Comparison of ENCODE assay signal across 8 cellular contexts in genomic region chr1:212286437-212287131, GRCh38. TPM values are rescaled to one million over a fixed set of nuclear protein-coding genes. Genes with fewer than 3 reads are reported as not detected.
A peak's percentile ranks its signal among the peaks of the same experiment; 100 is the strongest.
DNase-seq lines count a peak whose midpoint lies in the region; ATAC-seq, FAIRE-seq and TF ChIP-seq lines count a peak whose summit lies in the region.

No MANE protein-coding gene starts in this region.

- peak overlapping the region; percentile 89 for H4K5ac ChIP-seq in H1 (ENCODE audit: insufficient read length, low read depth, low read length)

- H3K18ac ChIP-seq in H1 (ENCODE audit: extremely low read depth, low read length) = peak overlapping the region; percentile 56

- TF ChIP-seq EP300 in H1 (IDR thresholded peaks at IDR 0.05; ENCODE audit: borderline replicate concordance in 1 of 2, low read depth in 2 of 2, low read length in 2 of 2) = no peak

- peaks cover 0 to 51% of the 10 kb centered on the region in 2 experiments; a peak in 3 of 4 replicates for H3K79me2 ChIP-seq in H1 (ENCODE audit: control insufficient read depth in 1 of 2, insufficient read depth in 2 of 2, low read length in 2 of 2)

- H3K36me3 ChIP-seq in H1 (ENCODE audit: control insufficient read depth in 2 of 4, insufficient read depth in 4 of 4, low read length in 3 of 4) = no peaks in the 10 kb centered on the region

- TF ChIP-seq CTCF in H1 (IDR thresholded peaks at IDR 0.05; ENCODE audit: control extremely low read depth in 1 of 3, insufficient read depth in 1 of 3, low read depth in 1 of 3, low read length in 3 of 3) (no peak), natural killer cell (IDR thresholded peaks at IDR 0.05) (no peak)

- peak; percentile 13 for FAIRE-seq in H1 (lab: Jason Lieb, UNC)

- CTCF ChIA-PET in H1 (lab: Charles Lee; ENCODE audit: partially characterized antibody) = interaction anchor here (0.7 to 3.0 kb wide), 10 partner anchors 9 to 251 kb away, joined by 3 to 12 read pairs (median 3); partner anchors contain the start of genes DTL and INTS7

- WGBS in H1 (ENCODE audit: extremely low coverage in 1 of 2, insufficient coverage in 1 of 2, insufficient read length in 1 of 2, insufficient replicate concordance in 2 of 2, low coverage in 1 of 2, low lambda C conversion rate in 2 of 2, missing lambda C conversion rate in 1 of 2), 2 experiments = 2% methylated on average over 19 of the region's 19 CpGs; no CpG with 5 or more reads in 1 of the 2 experiments

- no peaks in the 10 kb centered on the region for H3K9me3 Mint-ChIP-seq in stimulated activated naive CD8-positive, alpha-beta T cell treated with anti-CD3 and anti-CD28 coated beads, Interleukin-15, Interleukin-2, amounts not matched to agents 100 ng/mL and 50 ng/mL, for 24 hours
- no peaks in the 10 kb centered on the region for H3K9me3 Mint-ChIP-seq in natural killer cell

- peak overlapping the region; percentile 79 for H2BK5ac ChIP-seq in H1 (ENCODE audit: low read depth, low read length)

- H3K23me2 ChIP-seq in H1 (ENCODE audit: low read depth, low read length) = peaks cover 7% of the 10 kb centered on the region

- H4K91ac ChIP-seq in H1 (replicated peaks; ENCODE audit: insufficient read length, low read length) = peak overlapping the region; percentile 14

- no peak for DNase-seq in stimulated activated naive CD8-positive, alpha-beta T cell treated with anti-CD3 and anti-CD28 coated beads, Interleukin-15, Interleukin-2, amounts not matched to agents 100 U/mL and 50 U/mL, for 24 hours
- DNase-seq in RPMI7951 (ENCODE audit: low read depth) (peak; percentile 10), H1 (ENCODE audit: low read depth in 1 of 2, low spot score in 2 of 2) (no peak), natural killer cell (no peak), T1000 (lab: John Stamatoyannopoulos, UW) (no peak), kidney tubule cell (ENCODE audit: low spot score) (no peak)

- H3K27me3 Mint-ChIP-seq in stimulated activated naive CD8-positive, alpha-beta T cell treated with anti-CD3 and anti-CD28 coated beads, Interleukin-15, Interleukin-2, amounts not matched to agents 100 ng/mL and 50 ng/mL, for 24 hours = no peaks in the 10 kb centered on the region
- no peaks in the 10 kb centered on the region for H3K27me3 Mint-ChIP-seq in natural killer cell (ENCODE audit: low read depth in 2 of 2)

- H2BK120ac ChIP-seq in H1 (replicated peaks; ENCODE audit: low read depth, low read length) = no peak overlapping the region

- TF ChIP-seq POLR2A in H1 (IDR thresholded peaks at IDR 0.05; ENCODE audit: control extremely low read depth in 1 of 2, low read depth in 2 of 2, low read length in 2 of 2) = no peak

- peak overlapping the region; percentile 12 for H3K23ac ChIP-seq in H1 (ENCODE audit: insufficient read length)

- no peak overlapping the region for H3K14ac ChIP-seq in H1 (ENCODE audit: insufficient read length)

- H3K27ac Mint-ChIP-seq in stimulated activated naive CD8-positive, alpha-beta T cell treated with anti-CD3 and anti-CD28 coated beads, Interleukin-15, Interleukin-2, amounts not matched to agents 100 ng/mL and 50 ng/mL, for 24 hours = peak overlapping the region; percentile 94
- H3K27ac Mint-ChIP-seq in natural killer cell = peak overlapping the region; percentile 96 to 99

- TF ChIP-seq RAD21 in H1 (IDR thresholded peaks at IDR 0.05 in 1 of 2, conservative IDR thresholded peaks at IDR 0.05 in 1 of 2; ENCODE audit: low read depth in 2 of 2, low read length in 2 of 2) = no peak

- peak overlapping the region; percentile 85 to 92 (median 88) for H3K4me3 ChIP-seq in H1 (ENCODE audit: extremely low read depth in 1 of 4, insufficient read depth in 2 of 4, low read depth in 3 of 4, low read length in 4 of 4)

- peak overlapping the region; percentile 76 to 92 (median 78) for H3K9ac ChIP-seq in H1 (replicated peaks in 1 of 4; ENCODE audit: extremely low read depth in 1 of 4, low read depth in 3 of 4, low read length in 3 of 4)

- intact Hi-C loops in natural killer cell (cut with micrococcal nuclease) = loop anchor here (5.0 kb wide), 1 partner anchor 154 kb away; no protein-coding TSS in a partner anchor

- H2AK5ac ChIP-seq in H1 (ENCODE audit: low read depth, low read length) = no peak overlapping the region

- peak overlapping the region; percentile 31; the same call in 1 of the 2 replicates for H2AFZ ChIP-seq in H1 (ENCODE audit: low read length)

- no peaks in the 10 kb centered on the region for H3K9me3 ChIP-seq in H1 (ENCODE audit: insufficient read depth in 2 of 2, low read depth in 1 of 2, low read length in 1 of 2)

- H2BK15ac ChIP-seq in H1 (ENCODE audit: low read length) = peak overlapping the region; percentile 46; the same call in 1 of the 2 replicates

- H4K8ac ChIP-seq in H1 (ENCODE audit: extremely low read depth, insufficient read depth, low read length) = peak overlapping the region; percentile 92; the same call in 1 of the 2 replicates

- POLR2A ChIA-PET in H1 (lab: Charles Lee; ENCODE audit: partially characterized antibody) = interaction anchor here (1.0 to 2.8 kb wide), 8 partner anchors 9 to 322 kb away, joined by 3 to 17 read pairs (median 4); partner anchors contain the start of genes ATF3, DTL and INTS7

- peak overlapping the region; percentile 99 for H3K4me3 Mint-ChIP-seq in stimulated activated naive CD8-positive, alpha-beta T cell treated with anti-CD3 and anti-CD28 coated beads, Interleukin-15, Interleukin-2, amounts not matched to agents 100 ng/mL and 50 ng/mL, for 24 hours
- peak overlapping the region; percentile 97 for H3K4me3 Mint-ChIP-seq in natural killer cell

- H3K27ac ChIP-seq in H1 (ENCODE audit: low read depth, low read length) = peak overlapping the region; percentile 63; the same call in 1 of the 2 replicates

- H3K79me1 ChIP-seq in H1 (ENCODE audit: low read depth, low read length) = no peaks in the 10 kb centered on the region; the same call in 1 of the 2 replicates

- H2BK12ac ChIP-seq in H1 (ENCODE audit: low read depth, low read length) = peak overlapping the region; percentile 19; the same call in 1 of the 2 replicates

- H3K36me3 Mint-ChIP-seq in stimulated activated naive CD8-positive, alpha-beta T cell treated with anti-CD3 and anti-CD28 coated beads, Interleukin-15, Interleukin-2, amounts not matched to agents 100 ng/mL and 50 ng/mL, for 24 hours (ENCODE audit: low read depth) = peaks cover 3% of the 10 kb centered on the region
- H3K36me3 Mint-ChIP-seq in natural killer cell = peaks cover 8% of the 10 kb centered on the region

- H3K4me2 ChIP-seq in H1 (ENCODE audit: insufficient read depth in 1 of 2, low read depth in 2 of 2, low read length in 2 of 2) = peak overlapping the region; percentile 82 to 93

- peak overlapping the region; percentile 40 for H3K4ac ChIP-seq in H1 (replicated peaks; ENCODE audit: insufficient read length, low read depth, low read length)

- peaks cover 3 to 12% (median 9%) of the 10 kb centered on the region in 4 experiments; a peak in 6 of 7 replicates for H3K4me1 ChIP-seq in H1 (replicated peaks in 1 of 4; ENCODE audit: control insufficient read depth in 3 of 4, insufficient read depth in 4 of 4, low read length in 3 of 4)

- peak overlapping the region; percentile 54 for H3K56ac ChIP-seq in H1 (replicated peaks; ENCODE audit: insufficient read length, low read depth, low read length)

- no peaks in the 10 kb centered on the region for H3K27me3 ChIP-seq in H1 (replicated peaks in 1 of 4; ENCODE audit: control insufficient read depth in 3 of 4, extremely low read depth in 1 of 4, insufficient read depth in 3 of 4, low read length in 3 of 4)

- peak overlapping the region; percentile 19; the same call in 1 of the 2 replicates for H2BK20ac ChIP-seq in H1 (ENCODE audit: low read length)

- peaks cover 57% of the 10 kb centered on the region for H3K4me1 Mint-ChIP-seq in stimulated activated naive CD8-positive, alpha-beta T cell treated with anti-CD3 and anti-CD28 coated beads, Interleukin-15, Interleukin-2, amounts not matched to agents 100 ng/mL and 50 ng/mL, for 24 hours (ENCODE audit: low read depth)
- H3K4me1 Mint-ChIP-seq in natural killer cell = peaks cover 64 to 73% of the 10 kb centered on the region in 2 donors

- ATAC-seq in stimulated activated naive CD8-positive, alpha-beta T cell treated with anti-CD3 and anti-CD28 coated beads, Interleukin-15, Interleukin-2, amounts not matched to agents 100 U/mL and 50 U/mL, for 24 hours = no peak
- no peak for ATAC-seq in natural killer cell
- ATAC-seq in GM21576 (IDR thresholded peaks at IDR 0.05; ENCODE audit: unreplicated experiment) = no peak

- H4K20me1 ChIP-seq in H1 (replicated peaks in 1 of 2; ENCODE audit: control insufficient read depth in 1 of 2, insufficient read depth in 2 of 2, low read length in 2 of 2) = no peaks in the 10 kb centered on the region

TF ChIP-seq in H1, 55 proteins besides CTCF, POLR2A, EP300 and RAD21 (continues in another document):
- TF ChIP-seq, protein P1, sequence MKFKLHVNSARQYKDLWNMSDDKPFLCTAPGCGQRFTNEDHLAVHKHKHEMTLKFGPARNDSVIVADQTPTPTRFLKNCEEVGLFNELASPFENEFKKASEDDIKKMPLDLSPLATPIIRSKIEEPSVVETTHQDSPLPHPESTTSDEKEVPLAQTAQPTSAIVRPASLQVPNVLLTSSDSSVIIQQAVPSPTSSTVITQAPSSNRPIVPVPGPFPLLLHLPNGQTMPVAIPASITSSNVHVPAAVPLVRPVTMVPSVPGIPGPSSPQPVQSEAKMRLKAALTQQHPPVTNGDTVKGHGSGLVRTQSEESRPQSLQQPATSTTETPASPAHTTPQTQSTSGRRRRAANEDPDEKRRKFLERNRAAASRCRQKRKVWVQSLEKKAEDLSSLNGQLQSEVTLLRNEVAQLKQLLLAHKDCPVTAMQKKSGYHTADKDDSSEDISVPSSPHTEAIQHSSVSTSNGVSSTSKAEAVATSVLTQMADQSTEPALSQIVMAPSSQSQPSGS (IDR thresholded peaks at IDR 0.05; ENCODE audit: low read length) = 0 out of 2 replicates have a peak, but pooled peaks have one; percentile 34
- no peak for TF ChIP-seq SIX5 (IDR thresholded peaks at IDR 0.05; ENCODE audit: low read depth, low read length)
- TF ChIP-seq BACH1 (IDR thresholded peaks at IDR 0.05; ENCODE audit: low read length) = 0 out of 2 replicates have a peak, but pooled peaks have one; percentile 37
- no peak for TF ChIP-seq SP4 (IDR thresholded peaks at IDR 0.05; ENCODE audit: low read length)
- TF ChIP-seq TAF1 (IDR thresholded peaks at IDR 0.05; ENCODE audit: low read depth, low read length) = no peak

RNA-seq across cellular contexts. Expression of gene PPP2R5A, which starts 1.4 kb away (rescaled TPM):
- 25.0 and 30.4 TPM in 2 replicates for total RNA-seq in RPMI7951 (2014; rRNA removed; shearing (Covaris generic))
- total RNA-seq in H1 (2021; fragmentation: NEBNext Ultra II Directional; extraction: Animal tissue kit (Norgen Biotek cat#: 25700)) = 36.3 and 36.8 TPM in 2 replicates
- polyA plus RNA-seq in H1 (2011; rRNA removed) = 11.0 and 14.6 TPM in 2 replicates
- polyA plus RNA-seq in H1 (2011; cell fraction: cytosol; rRNA removed) = 18.0 TPM
- polyA plus RNA-seq in H1 (2011; cell fraction: nucleus; rRNA removed) = 12.5 TPM
- 13.0 to 20.8 TPM (median 15.6 TPM) in 4 replicates for polyA plus RNA-seq in H1 (2012, experiment 1 of 2)
- 5.5 TPM for polyA plus RNA-seq in H1 (2012, experiment 2 of 2)
- polyA plus RNA-seq in H1 (2013, experiment 1 of 2) = 21.1 TPM
- 20.5 TPM for polyA plus RNA-seq in H1 (2013, experiment 2 of 2)
- 8.4 and 9.0 TPM in 2 replicates for polyA minus RNA-seq in H1 (2011; rRNA and poly(A)+ RNA removed)
- polyA minus RNA-seq in H1 (2011; cell fraction: cytosol; rRNA and poly(A)+ RNA removed) = 12.6 TPM
- polyA minus RNA-seq in H1 (2011; cell fraction: nucleus; rRNA and poly(A)+ RNA removed) = 17.1 TPM
- total RNA-seq in natural killer cell = 10 to 100 TPM; 74.0 to 99.8 (median 86.4) TPM
